In the genomic region with DNA sequence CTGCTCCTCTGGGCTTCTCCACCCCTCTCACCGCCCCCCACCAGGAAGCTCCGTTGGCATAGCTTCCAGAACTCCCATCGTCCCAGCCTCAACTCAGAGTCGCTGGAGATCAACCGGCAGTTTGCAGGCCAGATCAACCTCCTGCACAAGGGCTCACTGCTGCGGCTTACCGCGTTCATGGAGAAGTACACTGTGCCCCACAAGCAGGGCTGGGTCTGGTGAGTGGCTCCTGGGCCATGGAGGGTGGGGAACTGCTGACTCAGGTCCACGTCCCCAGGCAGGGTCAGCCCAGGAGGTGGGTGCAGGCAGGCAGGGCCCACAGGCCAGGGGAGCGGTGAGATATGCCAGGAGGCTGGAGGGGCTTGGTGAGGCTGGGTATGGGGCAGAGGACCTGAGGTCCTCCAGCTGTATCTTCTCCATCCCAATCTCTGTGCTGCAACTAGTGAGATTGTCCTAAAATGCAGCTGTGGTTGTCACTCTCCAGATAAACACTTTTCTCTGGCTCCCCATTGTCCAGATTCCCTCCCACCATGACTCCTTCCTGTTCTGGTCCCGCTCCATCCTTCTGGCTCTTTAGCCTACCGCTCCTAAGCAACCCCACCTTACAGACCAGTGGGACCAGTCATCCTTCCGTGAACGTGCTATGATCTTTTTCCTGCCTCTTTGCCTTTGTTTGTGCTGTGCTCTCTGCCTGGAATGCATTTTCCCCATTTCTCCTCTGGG, we compare ENCODE assay signal across 19 cellular contexts.
DNase-seq lines count a peak whose midpoint lies in the region; ATAC-seq, FAIRE-seq and TF ChIP-seq lines count a peak whose summit lies in the region.
"Had no signal": no experiment of that assay in that cellular context is flagged by ENCODE, and none has a peak within 500 bp of the region (broad histone marks: within the 10 kb centered on the region; RNA-seq: fewer than 3 reads in every experiment).

No MANE protein-coding gene starts in this region.

- POLR2A ChIA-PET in HepG2 (lab: Yijun Ruan, JAX): no interaction called here

- TF ChIP-seq RAD21 in HepG2 (CRISPR knock-in tag; IDR thresholded peaks at IDR 0.05): no peak

- H3K27me3 ChIP-seq in right lobe of liver (no peaks in the 10 kb centered on the region), HepG2 (ENCODE audit: control insufficient read depth in 1 of 2, insufficient read depth in 2 of 2, low read length in 2 of 2) (no peaks in the 10 kb centered on the region)

- H3K27ac Mint-ChIP-seq in activated T-cell treated with anti-CD3 and anti-CD28 coated beads, Interleukin-2, amount 50 U/mL, for 24 hours: no peak overlapping the region
- H3K27ac Mint-ChIP-seq: CD8-positive, alpha-beta memory T cell; HFFc6 had no signal

- TF ChIP-seq EP300 in HepG2 (IDR thresholded peaks at IDR 0.05; ENCODE audit: low read depth in 2 of 2, low read length in 2 of 2) (no peak), HepG2 (CRISPR knock-in tag; IDR thresholded peaks at IDR 0.05; ENCODE audit: borderline replicate concordance) (no peak)

- no peak overlapping the region for H3K4me3 Mint-ChIP-seq in activated T-cell treated with anti-CD3 and anti-CD28 coated beads, Interleukin-2, amount 50 U/mL, for 24 hours
- H3K4me3 Mint-ChIP-seq: CD8-positive, alpha-beta memory T cell; HFFc6 had no signal

- H3K4me3 ChIP-seq in right lobe of liver: no peak overlapping the region
- no peak overlapping the region for H3K4me3 ChIP-seq in HepG2 (replicated peaks in 1 of 3; ENCODE audit: insufficient read depth in 1 of 3, low read depth in 2 of 3, low read length in 3 of 3)
- H3K4me3 ChIP-seq: BLaER1 had no signal

- no peak overlapping the region for H2AFZ ChIP-seq in HepG2 (ENCODE audit: low read length)

- in situ Hi-C loops in HepG2 (cut with HindIII; ENCODE audit: extremely low pct_ligation_motif_present, low pct_unique_long_range_greater_than_20kb): no loop called here

- no peaks in the 10 kb centered on the region for H3K4me1 ChIP-seq in right lobe of liver
- no peaks in the 10 kb centered on the region for H3K4me1 ChIP-seq in HepG2 (ENCODE audit: insufficient read depth, low read length)
- H3K4me1 ChIP-seq: BLaER1, Caco-2 had no signal

- H3K9ac ChIP-seq in HepG2 (ENCODE audit: insufficient read depth, low read depth, low read length): no peak overlapping the region
- H3K9ac ChIP-seq: BLaER1 had no signal

- BruUV-seq in HepG2 (replicated peaks; lab: Mats Ljungman, UMichigan): no TSS peak

- no peaks in the 10 kb centered on the region for H3K9me3 Mint-ChIP-seq in activated T-cell treated with anti-CD3 and anti-CD28 coated beads, Interleukin-2, amount 50 U/mL, for 24 hours
- H3K9me3 Mint-ChIP-seq: CD8-positive, alpha-beta memory T cell; HFFc6 had no signal

- H4K20me1 ChIP-seq in HepG2 (ENCODE audit: insufficient read depth, low read length): no peaks in the 10 kb centered on the region
- H4K20me1 ChIP-seq: BLaER1 had no signal

- no peaks in the 10 kb centered on the region for H3K36me3 Mint-ChIP-seq in activated T-cell treated with anti-CD3 and anti-CD28 coated beads, Interleukin-2, amount 50 U/mL, for 24 hours (ENCODE audit: low read depth)

- DNase-seq in activated T-cell treated with anti-CD3 and anti-CD28 coated beads, Interleukin-2, amount 50 U/mL, for 24 hours: peak; percentile 17
- DNase-seq in activated T-cell treated with anti-CD3 and anti-CD28 coated beads, Interleukin-2, amount 50 U/mL, for 1 hour: no peak
- DNase-seq in right lobe of liver (peak in 2 of 3 donors; percentile 21 to 46), HepG2 (ENCODE audit: low spot score) (no peak), sciatic nerve (ENCODE audit: low spot score) (peak; percentile 35), AG20443 (ENCODE audit: low spot score) (no peak)
- DNase-seq: AML-193; Caco-2; CD8-positive, alpha-beta memory T cell; DND-41; GDM1; HFFc6 had no signal

- intact Hi-C loops in right lobe of liver (cut with DNase I) (no loop called here), HepG2 (cut with micrococcal nuclease; ENCODE audit: unreplicated experiment) (no loop called here), sciatic nerve (cut with DNase I) (no loop called here)

- H3K4me2 ChIP-seq in HepG2 (ENCODE audit: low read depth, low read length): no peak overlapping the region
- H3K4me2 ChIP-seq: BLaER1 had no signal

- no peaks in the 10 kb centered on the region for H3K79me2 ChIP-seq in HepG2 (ENCODE audit: insufficient read depth, low read length)

- no peaks in the 10 kb centered on the region for H3K9me3 ChIP-seq in right lobe of liver
- no peaks in the 10 kb centered on the region for H3K9me3 ChIP-seq in HepG2 (ENCODE audit: low read length)
- H3K9me3 ChIP-seq: BLaER1, Caco-2 had no signal

- TF ChIP-seq CTCF in right lobe of liver (IDR thresholded peaks at IDR 0.05): no peak
- no peak for TF ChIP-seq CTCF in HepG2 (CRISPR knock-in tag; IDR thresholded peaks at IDR 0.05)

- H3K27ac ChIP-seq in right lobe of liver (no peak overlapping the region), HepG2 (ENCODE audit: extremely low read length, insufficient read depth, low read length) (no peak overlapping the region)
- H3K27ac ChIP-seq: 22Rv1, BLaER1, HL-60 had no signal

- ATAC-seq in right lobe of liver (peak in 1 of 4 donors; percentile 16), HepG2 (no peak), sciatic nerve (no peak), GM19351 (IDR thresholded peaks at IDR 0.05; ENCODE audit: unreplicated experiment) (no peak), HG02571 (IDR thresholded peaks at IDR 0.05; ENCODE audit: unreplicated experiment) (no peak)

- no peak for FAIRE-seq in HepG2 (lab: Jason Lieb, UNC)
- FAIRE-seq: GM12892, GM19239 had no signal

- TF ChIP-seq POLR2A in right lobe of liver (IDR thresholded peaks at IDR 0.05) (no peak), HepG2 (IDR thresholded peaks at IDR 0.05; ENCODE audit: insufficient read depth in 1 of 2, low read depth in 2 of 2, low read length in 2 of 2) (no peak)

- no peaks in the 10 kb centered on the region for H3K4me1 Mint-ChIP-seq in activated T-cell treated with anti-CD3 and anti-CD28 coated beads, Interleukin-2, amount 50 U/mL, for 24 hours (ENCODE audit: low read depth)
- H3K4me1 Mint-ChIP-seq: CD8-positive, alpha-beta memory T cell had no signal

- WGBS in right lobe of liver (ENCODE audit: insufficient coverage, low coverage, low lambda C conversion rate, missing lambda C conversion rate): 83% methylated on average over 11 of the region's 14 CpGs
- 76% methylated on average over 4 of the region's 14 CpGs for WGBS in HepG2 (ENCODE audit: low lambda C conversion rate)

- peaks cover 8% of the 10 kb centered on the region for H3K27me3 Mint-ChIP-seq in activated T-cell treated with anti-CD3 and anti-CD28 coated beads, Interleukin-2, amount 50 U/mL, for 24 hours

- CTCF ChIA-PET in HepG2 (lab: Yijun Ruan, JAX; ENCODE audit: low intra/inter-chr PET ratio, low total read pairs): no interaction called here

- peaks cover 0 to 45% (median 0%) of the 10 kb centered on the region in 4 donors for H3K36me3 ChIP-seq in right lobe of liver
- H3K36me3 ChIP-seq in HepG2 (replicated peaks in 1 of 2; ENCODE audit: control insufficient read depth in 1 of 2, insufficient read depth in 2 of 2, low read length in 2 of 2): no peaks in the 10 kb centered on the region
- H3K36me3 ChIP-seq: BLaER1 had no signal

TF ChIP-seq in HepG2, 621 proteins besides CTCF, POLR2A, EP300 and RAD21 (continues in another document):
- TF ChIP-seq BHLHE40 (IDR thresholded peaks at IDR 0.05; ENCODE audit: low read length) (no peak), ZNF644 (CRISPR knock-in tag; IDR thresholded peaks at IDR 0.05; ENCODE audit: low read depth) (no peak), CCDC6 (CRISPR knock-in tag; IDR thresholded peaks at IDR 0.05) (no peak), PRPF4 (IDR thresholded peaks at IDR 0.05; ENCODE audit: low read depth, low read length, poor library complexity, severe bottlenecking) (no peak), ZNF747 (CRISPR knock-in tag; IDR thresholded peaks at IDR 0.05; ENCODE audit: borderline replicate concordance) (no peak), ZKSCAN5 (CRISPR knock-in tag; IDR thresholded peaks at IDR 0.05) (no peak), NRL (CRISPR knock-in tag; IDR thresholded peaks at IDR 0.05; ENCODE audit: borderline replicate concordance) (no peak), SIX4 (CRISPR knock-in tag; IDR thresholded peaks at IDR 0.05) (no peak), ZFP82 (CRISPR knock-in tag; IDR thresholded peaks at IDR 0.05; ENCODE audit: borderline replicate concordance) (no peak)
- TF ChIP-seq, protein P1, sequence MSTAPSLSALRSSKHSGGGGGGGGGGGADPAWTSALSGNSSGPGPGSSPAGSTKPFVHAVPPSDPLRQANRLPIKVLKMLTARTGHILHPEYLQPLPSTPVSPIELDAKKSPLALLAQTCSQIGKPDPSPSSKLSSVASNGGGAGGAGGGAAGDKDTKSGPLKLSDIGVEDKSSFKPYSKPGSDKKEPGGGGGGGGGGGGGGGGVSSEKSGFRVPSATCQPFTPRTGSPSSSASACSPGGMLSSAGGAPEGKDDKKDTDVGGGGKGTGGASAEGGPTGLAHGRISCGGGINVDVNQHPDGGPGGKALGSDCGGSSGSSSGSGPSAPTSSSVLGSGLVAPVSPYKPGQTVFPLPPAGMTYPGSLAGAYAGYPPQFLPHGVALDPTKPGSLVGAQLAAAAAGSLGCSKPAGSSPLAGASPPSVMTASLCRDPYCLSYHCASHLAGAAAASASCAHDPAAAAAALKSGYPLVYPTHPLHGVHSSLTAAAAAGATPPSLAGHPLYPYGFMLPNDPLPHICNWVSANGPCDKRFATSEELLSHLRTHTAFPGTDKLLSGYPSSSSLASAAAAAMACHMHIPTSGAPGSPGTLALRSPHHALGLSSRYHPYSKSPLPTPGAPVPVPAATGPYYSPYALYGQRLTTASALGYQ (CRISPR knock-in tag; IDR thresholded peaks at IDR 0.05): no peak
- TF ChIP-seq, protein P2, sequence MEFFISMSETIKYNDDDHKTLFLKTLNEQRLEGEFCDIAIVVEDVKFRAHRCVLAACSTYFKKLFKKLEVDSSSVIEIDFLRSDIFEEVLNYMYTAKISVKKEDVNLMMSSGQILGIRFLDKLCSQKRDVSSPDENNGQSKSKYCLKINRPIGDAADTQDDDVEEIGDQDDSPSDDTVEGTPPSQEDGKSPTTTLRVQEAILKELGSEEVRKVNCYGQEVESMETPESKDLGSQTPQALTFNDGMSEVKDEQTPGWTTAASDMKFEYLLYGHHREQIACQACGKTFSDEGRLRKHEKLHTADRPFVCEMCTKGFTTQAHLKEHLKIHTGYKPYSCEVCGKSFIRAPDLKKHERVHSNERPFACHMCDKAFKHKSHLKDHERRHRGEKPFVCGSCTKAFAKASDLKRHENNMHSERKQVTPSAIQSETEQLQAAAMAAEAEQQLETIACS (CRISPR knock-in tag; IDR thresholded peaks at IDR 0.05): no peak

Comparison
In these comparisons a context has a peak if more than half of its experiments do, and no peak if none do; other contexts are left out.
1. DNase-seq: peak in activated T-cell treated with anti-CD3 and anti-CD28 coated beads, Interleukin-2, amount 50 U/mL, for 24 hours (single experiment), right lobe of liver (2 of 3) and sciatic nerve (single experiment); none in activated T-cell treated with anti-CD3 and anti-CD28 coated beads, Interleukin-2, amount 50 U/mL, for 1 hour (single experiment), HepG2 (single experiment) and AG20443 (single experiment).